Comparison of ENCODE assay signal across 7 cellular contexts in the genomic region with DNA sequence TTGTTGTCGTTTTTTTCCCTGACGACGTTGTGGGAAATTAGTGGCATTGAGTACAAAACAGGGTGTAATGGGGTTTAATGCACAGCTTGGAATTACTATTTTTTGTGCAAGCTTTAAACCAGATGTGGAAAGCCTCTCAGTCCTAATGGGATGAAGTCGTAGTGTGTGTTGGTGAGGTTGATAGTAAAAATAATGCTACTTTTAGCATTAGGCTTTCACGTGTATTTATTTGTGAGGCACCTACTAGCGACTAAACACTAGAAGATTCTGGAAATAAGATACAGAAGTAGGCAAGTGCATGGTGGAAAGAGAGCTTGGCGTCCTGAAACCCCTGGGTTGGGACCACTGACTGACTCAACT. TPM values are rescaled to one million over a fixed set of nuclear protein-coding genes. Genes with fewer than 3 reads are reported as not detected.
A peak's percentile ranks its signal among the peaks of the same experiment; 100 is the strongest.
DNase-seq lines count a peak whose midpoint lies in the region; ATAC-seq lines count a peak whose summit lies in the region.

No MANE protein-coding gene starts in this region.

- H3K27me3 ChIP-seq in adipocyte (replicated peaks; ENCODE audit: control insufficient read depth, insufficient read depth, low read length) (no peaks in the 10 kb centered on the region), iPS-20b (ENCODE audit: insufficient read depth, low read length) (no peaks in the 10 kb centered on the region)

- H3K4me3 ChIP-seq in adipocyte (ENCODE audit: low read length) (peak overlapping the region; percentile 89), iPS-20b (ENCODE audit: low read length) (peak overlapping the region; percentile 100)

- peak; percentile 4 for ATAC-seq in HG03439 (IDR thresholded peaks at IDR 0.05; ENCODE audit: unreplicated experiment)
- no peak for ATAC-seq in left lobe of liver

- H3K36me3 ChIP-seq in adipocyte (ENCODE audit: control insufficient read depth, insufficient read depth, low read length, severe bottlenecking): peaks cover 7% of the 10 kb centered on the region
- H3K36me3 ChIP-seq in iPS-20b (ENCODE audit: insufficient read depth, low read depth, low read length): peaks cover 8% of the 10 kb centered on the region

- H3K9me3 ChIP-seq in adipocyte (ENCODE audit: control insufficient read depth, low read length): peaks cover 4% of the 10 kb centered on the region
- H3K9me3 ChIP-seq in iPS-20b (ENCODE audit: insufficient read depth, low read depth, low read length): peaks cover 8% of the 10 kb centered on the region

- H3K4me1 ChIP-seq in adipocyte (ENCODE audit: control insufficient read depth, insufficient read depth, low read length) (peaks cover 23% of the 10 kb centered on the region), iPS-20b (ENCODE audit: insufficient read depth, low read length) (peaks cover 2% of the 10 kb centered on the region; the same call in 1 of the 2 replicates)

- peak overlapping the region; percentile 92 for H3K9ac ChIP-seq in adipocyte (ENCODE audit: low read length)
- H3K9ac ChIP-seq in iPS-20b (ENCODE audit: low read depth, low read length): peak overlapping the region; percentile 99

- DNase-seq in adipocyte (ENCODE audit: low read depth) (no peak), substantia nigra (lab: John Stamatoyannopoulos, UW) (no peak), occipital lobe (lab: John Stamatoyannopoulos, UW) (no peak), left lobe of liver (ENCODE audit: low spot score) (no peak), amygdala (lab: John Stamatoyannopoulos, UW) (no peak)

- H3K27ac ChIP-seq in iPS-20b (ENCODE audit: low read length) (peak overlapping the region; percentile 30), substantia nigra (ENCODE audit: low read depth, low read length, poor library complexity, severe bottlenecking) (peak overlapping the region; percentile 73)

RNA-seq across cellular contexts. Expression of a gene that starts 0.6 kb away (rescaled TPM):
- 51.5 TPM for total RNA-seq in occipital lobe
- 13.9 TPM for total RNA-seq in left lobe of liver
